8 cellular contexts compared by ENCODE assay signal in genomic region chr11:117426297-117426685, GRCh38.
A peak's percentile ranks its signal among the peaks of the same experiment; 100 is the strongest.
DNase-seq lines count a peak whose midpoint lies in the region; ATAC-seq and TF ChIP-seq lines count a peak whose summit lies in the region.

No MANE protein-coding gene starts in this region.

- peaks cover 30% of the 10 kb centered on the region for H3K27me3 Mint-ChIP-seq in HFFc6 (ENCODE audit: insufficient read depth)

- TF ChIP-seq CTCF in HFFc6 (IDR thresholded peaks at IDR 0.05) (peak; percentile 96), PC-9 (conservative IDR thresholded peaks at IDR 0.05) (peak; percentile 100), fibroblast of the aortic adventitia (IDR thresholded peaks at IDR 0.05; ENCODE audit: insufficient read depth, low read length) (peak; percentile 99), stomach (IDR thresholded peaks at IDR 0.05) (peak in 5 of 7 experiments; percentile 73 to 93 (median 86))

- no peaks in the 10 kb centered on the region for H3F3A ChIP-seq in PC-9 (ENCODE audit: insufficient read depth, low read depth)

- no peaks in the 10 kb centered on the region for H3K9me3 Mint-ChIP-seq in HFFc6

- intact Hi-C loops in PC-9 (cut with micrococcal nuclease; ENCODE audit: unreplicated experiment) = loop anchor here (1.0 to 10.0 kb wide), 4 partner anchors 383 to 626 kb away; no protein-coding TSS in a partner anchor
- intact Hi-C loops in stomach (cut with DNase I; ENCODE audit: low total_unique reads) = loop anchor here (5.0 to 10.0 kb wide), 2 partner anchors 369 to 391 kb away; partner anchors contain the start of gene DSCAML1

- no peak overlapping the region for H4K91ac ChIP-seq in neuronal stem cell (ENCODE audit: low read depth, low read length, poor library complexity)

- H2AFZ ChIP-seq in PC-9 (no peak overlapping the region), neuronal stem cell (ENCODE audit: low read length) (no peak overlapping the region)

- H4K20me1 ChIP-seq in PC-9 (ENCODE audit: insufficient read depth) = no peaks in the 10 kb centered on the region

- BruUV-seq in PC-9 (replicated peaks; lab: Mats Ljungman, UMichigan) = no TSS peak

- H3K23ac ChIP-seq in neuronal stem cell (ENCODE audit: low read depth, low read length, poor library complexity) = no peak overlapping the region

- no peak overlapping the region for H3K27ac Mint-ChIP-seq in HFFc6

- H3K27ac ChIP-seq in PC-9 = no peak overlapping the region
- H3K27ac ChIP-seq in neuronal stem cell (replicated peaks; ENCODE audit: low read length) = no peak overlapping the region
- H3K27ac ChIP-seq in stomach = no peak overlapping the region

- CTCF ChIA-PET in PC-9 (lab: Charles Lee) = interaction anchor here (0.5 to 1.5 kb wide), 11 partner anchors 21 to 675 kb away, joined by 3 to 22 read pairs (median 3); partner anchors contain the start of gene FXYD2

- H3K9ac ChIP-seq in neuronal stem cell (ENCODE audit: low read depth, low read length, poor library complexity) = no peak overlapping the region

- no peaks in the 10 kb centered on the region for H3K36me3 Mint-ChIP-seq in HFFc6 (ENCODE audit: low read depth)

- no peak overlapping the region for H3K4me3 Mint-ChIP-seq in HFFc6

- H3K4me2 ChIP-seq in PC-9 (no peak overlapping the region), neuronal stem cell (ENCODE audit: insufficient read depth, low read length, poor library complexity, severe bottlenecking) (no peak overlapping the region)

- no peak overlapping the region for H3K4ac ChIP-seq in neuronal stem cell (ENCODE audit: low read length)

- H3K4me3 ChIP-seq in PC-9 (no peak overlapping the region), fibroblast of the aortic adventitia (ENCODE audit: low read depth, low read length) (peak overlapping the region; percentile 6), neuronal stem cell (ENCODE audit: low read length in 2 of 2) (no peak overlapping the region), stomach (peak overlapping the region in 1 of 4 donors; percentile 16)

- H3K79me1 ChIP-seq in neuronal stem cell (ENCODE audit: low read depth, low read length) = no peaks in the 10 kb centered on the region

- POLR2A ChIA-PET in PC-9 (lab: Charles Lee; ENCODE audit: unreplicated experiment) = no interaction called here

- DNase-seq in CD1c-positive myeloid dendritic cell (ENCODE audit: extremely low spot score) (peak; percentile 64), HFFc6 (peak; percentile 16), PC-9 (peak in 1 of 2 experiments; percentile 60), activated T-helper 1 cell treated with Interleukin-2 at 50 U/mL for 16 hours (ENCODE audit: low read depth) (peak; percentile 49), fibroblast of the aortic adventitia (ENCODE audit: low read depth) (peak; percentile 50), neuronal stem cell (ENCODE audit: low spot score) (peak; percentile 83), stomach (peak; percentile 60)

- no peak overlapping the region for H2AK5ac ChIP-seq in neuronal stem cell (ENCODE audit: low read depth, low read length)

- peak overlapping the region; percentile 45 for H3K18ac ChIP-seq in neuronal stem cell (ENCODE audit: low read length)

- no peak overlapping the region for H4K8ac ChIP-seq in neuronal stem cell (ENCODE audit: low read depth, low read length)

- no CpG with 5 or more reads among the region's 17 CpGs for WGBS in neuronal stem cell (ENCODE audit: extremely low coverage in 2 of 2, insufficient read length in 2 of 2, insufficient replicate concordance in 1 of 2), 2 donors
- 2 to 10% (median 6%) methylated on average over 10 to 17 of the region's 17 CpGs for WGBS in stomach, 5 donors

- no peaks in the 10 kb centered on the region for H3K4me1 Mint-ChIP-seq in HFFc6 (ENCODE audit: low read depth)

- no peak for TF ChIP-seq EP300 in stomach (IDR thresholded peaks at IDR 0.05)

- no peak for ATAC-seq in GM18907 (IDR thresholded peaks at IDR 0.05; ENCODE audit: unreplicated experiment)

- H3K36me3 ChIP-seq in PC-9 (ENCODE audit: low read depth) (no peaks in the 10 kb centered on the region), neuronal stem cell (replicated peaks in 1 of 2; ENCODE audit: control insufficient read depth in 2 of 2, insufficient read depth in 2 of 2, low read length in 2 of 2) (no peaks in the 10 kb centered on the region), stomach (peaks cover 0 to 10% (median 0%) of the 10 kb centered on the region in 4 donors)

- H2BK15ac ChIP-seq in neuronal stem cell (ENCODE audit: low read length) = no peak overlapping the region

- H2BK5ac ChIP-seq in neuronal stem cell (ENCODE audit: low read length) = no peak overlapping the region

- TF ChIP-seq POLR2A in stomach (IDR thresholded peaks at IDR 0.05) = no peak

- H3K27me3 ChIP-seq in PC-9 (ENCODE audit: insufficient read depth, low read depth) = peaks cover 91% of the 10 kb centered on the region
- peaks cover 0 to 59% (median 1%) of the 10 kb centered on the region in 3 experiments for H3K27me3 ChIP-seq in neuronal stem cell (ENCODE audit: control insufficient read depth in 3 of 3, insufficient read depth in 3 of 3, low read depth in 1 of 3, low read length in 3 of 3)
- H3K27me3 ChIP-seq in stomach = peaks cover 0 to 16% (median 0%) of the 10 kb centered on the region in 3 donors

- H2BK12ac ChIP-seq in neuronal stem cell (ENCODE audit: low read length) = no peak overlapping the region

- H3K79me2 ChIP-seq in PC-9 (ENCODE audit: low read depth) = no peaks in the 10 kb centered on the region

- H3K14ac ChIP-seq in neuronal stem cell (ENCODE audit: low read length) = no peak overlapping the region

- no peaks in the 10 kb centered on the region for H3K9me2 ChIP-seq in PC-9 (ENCODE audit: insufficient read depth)

- H3K9me3 ChIP-seq in PC-9 (ENCODE audit: insufficient read depth, low read depth) = no peaks in the 10 kb centered on the region
- H3K9me3 ChIP-seq in neuronal stem cell (replicated peaks in 1 of 2; ENCODE audit: control insufficient read depth in 2 of 2, insufficient read depth in 1 of 2, low read depth in 1 of 2, low read length in 2 of 2) = no peaks in the 10 kb centered on the region
- no peaks in the 10 kb centered on the region for H3K9me3 ChIP-seq in stomach

- no peaks in the 10 kb centered on the region for H3K4me1 ChIP-seq in PC-9 (replicated peaks; ENCODE audit: insufficient read depth)
- peaks cover 9 to 15% of the 10 kb centered on the region in 2 donors for H3K4me1 ChIP-seq in neuronal stem cell (ENCODE audit: control insufficient read depth in 2 of 2, insufficient read depth in 1 of 2, low read depth in 1 of 2, low read length in 2 of 2)
- H3K4me1 ChIP-seq in stomach = peaks cover 0 to 9% (median 7%) of the 10 kb centered on the region in 4 donors

- no peak overlapping the region for H2BK120ac ChIP-seq in neuronal stem cell (ENCODE audit: low read depth, low read length)
